ENCODE assay signal across 1 cellular context in the genomic region with DNA sequence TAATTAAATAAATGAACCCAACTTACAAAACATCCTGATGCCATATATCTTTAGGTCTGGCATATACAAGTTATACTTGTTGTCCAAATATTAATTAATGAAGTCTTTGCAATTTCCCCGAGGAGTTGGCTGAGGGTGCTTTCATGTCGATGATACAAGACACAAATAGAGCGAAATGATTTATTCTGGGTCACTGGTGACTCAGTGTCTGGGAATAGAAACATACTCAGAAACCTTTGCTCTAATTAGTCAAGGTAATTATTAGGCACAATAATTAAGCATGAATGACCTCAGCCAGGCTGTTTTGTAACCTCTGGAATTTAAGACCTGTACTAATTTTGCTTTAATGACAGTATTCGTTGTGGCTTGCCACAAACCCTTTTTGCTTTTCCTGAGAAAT.
TF ChIP-seq lines count a peak whose summit lies in the region.

No MANE protein-coding gene starts in this region.

TF ChIP-seq in HepG2, 621 proteins besides CTCF, POLR2A, EP300 and RAD21:
- TF ChIP-seq PRDM15 (CRISPR knock-in tag; IDR thresholded peaks at IDR 0.05) (no peak), ZNF619 (CRISPR knock-in tag; IDR thresholded peaks at IDR 0.05) (no peak), USF2 (IDR thresholded peaks at IDR 0.05; ENCODE audit: low read depth, low read length) (no peak), USF2 (CRISPR knock-in tag; IDR thresholded peaks at IDR 0.05; ENCODE audit: borderline replicate concordance) (peak; percentile 37; the same call in 1 of the 2 replicates), MTA3 (CRISPR knock-in tag; IDR thresholded peaks at IDR 0.05) (no peak), ASH2L (IDR thresholded peaks at IDR 0.05; ENCODE audit: insufficient read length, low read depth, low read length) (no peak)
TF ChIP-seq in HepG2: peak in this region for 1.
